22 cellular contexts compared by ENCODE assay signal in the genomic region with DNA sequence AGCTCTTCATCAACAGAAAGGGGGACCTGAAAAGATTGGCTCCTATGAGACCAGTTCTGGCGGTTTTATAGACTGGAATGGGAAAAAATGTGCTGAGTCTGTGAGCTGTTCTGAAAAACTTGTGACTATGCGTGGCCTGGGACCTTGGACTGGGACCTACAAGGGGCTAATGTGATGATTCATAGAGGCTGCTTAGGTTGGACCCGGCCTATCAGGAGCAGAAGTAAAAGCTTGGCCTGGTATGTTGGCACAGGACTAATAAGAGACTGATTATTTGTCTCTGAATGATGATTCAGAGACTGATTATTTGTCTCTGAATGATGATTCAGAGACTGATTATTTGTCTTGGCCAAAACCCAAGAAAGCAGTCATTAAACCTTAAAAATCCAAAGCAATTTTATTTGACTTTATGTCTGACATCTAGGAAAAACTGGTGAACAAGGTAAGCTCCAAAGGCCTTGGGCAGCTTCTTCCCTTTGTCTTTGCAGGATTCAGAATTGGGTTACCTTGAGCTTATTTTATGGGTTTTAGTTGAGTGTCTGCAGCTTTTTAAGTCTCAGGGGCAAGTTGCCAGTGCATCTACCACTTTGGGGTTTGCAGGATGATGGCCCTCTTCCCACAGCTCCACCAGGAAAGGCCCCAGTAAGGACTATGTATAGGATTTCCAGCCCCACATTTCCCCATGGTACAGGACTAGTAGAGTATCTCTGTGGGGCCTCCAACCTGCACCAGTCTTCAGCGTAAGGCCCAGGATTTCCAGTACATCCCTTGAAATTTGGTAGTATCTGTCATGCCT.
A peak's percentile ranks its signal among the peaks of the same experiment; 100 is the strongest.
DNase-seq lines count a peak whose midpoint lies in the region; FAIRE-seq and TF ChIP-seq lines count a peak whose summit lies in the region.
"Had no signal": no experiment of that assay in that cellular context is flagged by ENCODE, and none has a peak within 500 bp of the region (broad histone marks: within the 10 kb centered on the region; RNA-seq: fewer than 3 reads in every experiment).

No MANE protein-coding gene starts in this region.

- H3K36me3 ChIP-seq in spleen = no peaks in the 10 kb centered on the region
- H3K36me3 ChIP-seq: BLaER1, colonic mucosa, left ventricle myocardium inferior, right atrium auricular region, WERI-Rb-1 had no signal

- no peaks in the 10 kb centered on the region for H3K27me3 ChIP-seq in spleen (replicated peaks in 1 of 7)
- H3K27me3 ChIP-seq: BLaER1, colonic mucosa, hepatocyte, right atrium auricular region had no signal

- FAIRE-seq in GM12891 (lab: Jason Lieb, UNC) = no peak
- FAIRE-seq: A204.1 had no signal

- H3K4me3 ChIP-seq in epithelial cell of proximal tubule (ENCODE audit: low read depth, low read length) (no peak overlapping the region), spleen (no peak overlapping the region)
- H3K4me3 ChIP-seq: BLaER1, colonic mucosa, hepatocyte, left ventricle myocardium inferior, right atrium auricular region had no signal

- H3K27ac ChIP-seq in 22Rv1 (peak overlapping the region; percentile 48), spleen (no peak overlapping the region)
- H3K27ac ChIP-seq: BLaER1, colonic mucosa, hepatocyte, left ventricle myocardium inferior, right atrium auricular region, WERI-Rb-1 had no signal

- no peak for TF ChIP-seq POLR2A in spleen (IDR thresholded peaks at IDR 0.05)
- TF ChIP-seq POLR2A in GM12891 (IDR thresholded peaks at IDR 0.05; ENCODE audit: low read depth, low read length) = no peak

- TF ChIP-seq CTCF in 22Rv1 (IDR thresholded peaks at IDR 0.05) (no peak), epithelial cell of proximal tubule (conservative IDR thresholded peaks at IDR 0.05; ENCODE audit: low read depth, low read length) (no peak), spleen (IDR thresholded peaks at IDR 0.05 in 8 of 11, conservative IDR thresholded peaks at IDR 0.05 in 3 of 11) (no peak)

- 80 to 86% (median 83%) methylated on average over 4 of the region's 4 CpGs; no CpG with 5 or more reads in 2 of the 5 donors for WGBS in spleen, 5 donors

- intact Hi-C loops in spleen (cut with DNase I; ENCODE audit: low total_unique reads) = no loop called here

- H3K9me3 ChIP-seq in spleen = no peaks in the 10 kb centered on the region
- H3K9me3 ChIP-seq: BLaER1, colonic mucosa, left ventricle myocardium inferior, right atrium auricular region had no signal

- DNase-seq in H4 (ENCODE audit: low spot score) (peak; percentile 68), NCI-H69 (lab: John Stamatoyannopoulos, UW) (peak; percentile 22), epithelial cell of proximal tubule (ENCODE audit: low read depth) (peak; percentile 81), KG1 (lab: John Stamatoyannopoulos, UW) (no peak), NCI-H524 treated with DMSO at 0.1 percent for 48 hours (lab: John Stamatoyannopoulos, UW) (no peak), spleen (no peak), GM12891 (ENCODE audit: insufficient read length, low spot score) (no peak)
- DNase-seq: activated CD4-positive, alpha-beta T cell treated with anti-CD3 and anti-CD28 coated beads, Interleukin-2, amount 50 U/mL, for 1 hour; activated naive CD8-positive, alpha-beta T cell treated with anti-CD3 and anti-CD28 coated beads for 36 hours; Calu3; colonic mucosa; H9; immature natural killer cell; left ventricle myocardium inferior; NCI-H1092 treated with DMSO at 0.1 percent for 48 hours; NCI-H510A treated with DMSO at 0.1 percent for 48 hours; WERI-Rb-1 had no signal

- no peaks in the 10 kb centered on the region for H3K4me1 ChIP-seq in spleen
- H3K4me1 ChIP-seq: BLaER1, colonic mucosa, left ventricle myocardium inferior, right atrium auricular region had no signal

TF ChIP-seq in GM12891, 5 proteins besides CTCF, POLR2A, EP300 and RAD21:
- no peak for TF ChIP-seq SPI1 (IDR thresholded peaks at IDR 0.05; ENCODE audit: low read depth, low read length)
- no peak for TF ChIP-seq TAF1 (IDR thresholded peaks at IDR 0.05; ENCODE audit: low read depth, low read length)
- no peak for TF ChIP-seq POLR2AphosphoS5 (IDR thresholded peaks at IDR 0.05; ENCODE audit: low read depth, low read length)
- TF ChIP-seq POU2F2 (IDR thresholded peaks at IDR 0.05; ENCODE audit: low read depth, low read length) = no peak
- no peak for TF ChIP-seq PAX5 (IDR thresholded peaks at IDR 0.05; ENCODE audit: insufficient read depth, low read length, severe bottlenecking)
TF ChIP-seq in GM12891: peak in this region for 0.

Comparison
In these comparisons a context has a peak if more than half of its experiments do, and no peak if none do; other contexts are left out.
1. DNase-seq: peak in H4 (single experiment), NCI-H69 (single experiment) and epithelial cell of proximal tubule (single experiment); none in KG1 (single experiment), NCI-H524 treated with DMSO at 0.1 percent for 48 hours (single experiment), spleen (single experiment) and GM12891 (single experiment).